1 cellular context compared by ENCODE assay signal in the genomic region with DNA sequence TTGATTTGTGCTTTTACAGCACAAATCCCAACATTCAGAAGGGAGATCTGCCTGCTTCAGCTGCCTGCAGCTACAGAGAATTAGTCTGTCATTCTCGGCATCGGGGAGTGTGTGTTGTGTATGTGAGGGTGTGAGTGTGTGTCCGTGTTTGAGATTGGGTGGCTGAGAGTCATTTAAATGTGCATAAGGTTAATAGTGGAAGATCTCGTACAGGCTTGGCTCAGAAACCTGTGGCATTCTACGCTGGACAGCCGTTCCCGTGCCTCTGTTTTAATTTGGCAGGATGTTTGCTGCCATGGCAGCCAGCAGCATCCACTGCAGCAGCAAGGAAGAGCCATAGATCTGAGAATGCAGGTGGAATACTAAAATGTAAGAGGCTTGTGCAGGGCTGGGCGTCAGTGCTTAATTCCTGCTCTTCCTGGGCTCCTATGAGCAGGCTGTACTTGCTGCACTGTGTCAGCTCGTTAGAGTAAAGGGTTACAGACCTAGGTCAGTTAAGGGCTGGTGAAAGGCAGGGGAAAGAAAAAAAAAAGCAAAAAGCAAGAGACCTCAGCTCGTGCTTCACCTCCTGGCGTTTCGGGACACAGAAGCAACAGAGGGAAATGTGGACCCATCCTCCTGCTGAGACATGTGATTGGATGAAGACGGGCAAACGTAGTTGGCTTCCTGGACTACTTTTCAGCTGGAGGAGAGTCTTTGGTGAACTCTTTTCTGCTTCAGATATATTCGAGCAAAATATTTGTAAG.
TF ChIP-seq lines count a peak whose summit lies in the region.

No MANE protein-coding gene starts in this region.

TF ChIP-seq in GM23338, 12 proteins besides CTCF, POLR2A, EP300 and RAD21 (continued from another document):
- TF ChIP-seq, protein P1, sequence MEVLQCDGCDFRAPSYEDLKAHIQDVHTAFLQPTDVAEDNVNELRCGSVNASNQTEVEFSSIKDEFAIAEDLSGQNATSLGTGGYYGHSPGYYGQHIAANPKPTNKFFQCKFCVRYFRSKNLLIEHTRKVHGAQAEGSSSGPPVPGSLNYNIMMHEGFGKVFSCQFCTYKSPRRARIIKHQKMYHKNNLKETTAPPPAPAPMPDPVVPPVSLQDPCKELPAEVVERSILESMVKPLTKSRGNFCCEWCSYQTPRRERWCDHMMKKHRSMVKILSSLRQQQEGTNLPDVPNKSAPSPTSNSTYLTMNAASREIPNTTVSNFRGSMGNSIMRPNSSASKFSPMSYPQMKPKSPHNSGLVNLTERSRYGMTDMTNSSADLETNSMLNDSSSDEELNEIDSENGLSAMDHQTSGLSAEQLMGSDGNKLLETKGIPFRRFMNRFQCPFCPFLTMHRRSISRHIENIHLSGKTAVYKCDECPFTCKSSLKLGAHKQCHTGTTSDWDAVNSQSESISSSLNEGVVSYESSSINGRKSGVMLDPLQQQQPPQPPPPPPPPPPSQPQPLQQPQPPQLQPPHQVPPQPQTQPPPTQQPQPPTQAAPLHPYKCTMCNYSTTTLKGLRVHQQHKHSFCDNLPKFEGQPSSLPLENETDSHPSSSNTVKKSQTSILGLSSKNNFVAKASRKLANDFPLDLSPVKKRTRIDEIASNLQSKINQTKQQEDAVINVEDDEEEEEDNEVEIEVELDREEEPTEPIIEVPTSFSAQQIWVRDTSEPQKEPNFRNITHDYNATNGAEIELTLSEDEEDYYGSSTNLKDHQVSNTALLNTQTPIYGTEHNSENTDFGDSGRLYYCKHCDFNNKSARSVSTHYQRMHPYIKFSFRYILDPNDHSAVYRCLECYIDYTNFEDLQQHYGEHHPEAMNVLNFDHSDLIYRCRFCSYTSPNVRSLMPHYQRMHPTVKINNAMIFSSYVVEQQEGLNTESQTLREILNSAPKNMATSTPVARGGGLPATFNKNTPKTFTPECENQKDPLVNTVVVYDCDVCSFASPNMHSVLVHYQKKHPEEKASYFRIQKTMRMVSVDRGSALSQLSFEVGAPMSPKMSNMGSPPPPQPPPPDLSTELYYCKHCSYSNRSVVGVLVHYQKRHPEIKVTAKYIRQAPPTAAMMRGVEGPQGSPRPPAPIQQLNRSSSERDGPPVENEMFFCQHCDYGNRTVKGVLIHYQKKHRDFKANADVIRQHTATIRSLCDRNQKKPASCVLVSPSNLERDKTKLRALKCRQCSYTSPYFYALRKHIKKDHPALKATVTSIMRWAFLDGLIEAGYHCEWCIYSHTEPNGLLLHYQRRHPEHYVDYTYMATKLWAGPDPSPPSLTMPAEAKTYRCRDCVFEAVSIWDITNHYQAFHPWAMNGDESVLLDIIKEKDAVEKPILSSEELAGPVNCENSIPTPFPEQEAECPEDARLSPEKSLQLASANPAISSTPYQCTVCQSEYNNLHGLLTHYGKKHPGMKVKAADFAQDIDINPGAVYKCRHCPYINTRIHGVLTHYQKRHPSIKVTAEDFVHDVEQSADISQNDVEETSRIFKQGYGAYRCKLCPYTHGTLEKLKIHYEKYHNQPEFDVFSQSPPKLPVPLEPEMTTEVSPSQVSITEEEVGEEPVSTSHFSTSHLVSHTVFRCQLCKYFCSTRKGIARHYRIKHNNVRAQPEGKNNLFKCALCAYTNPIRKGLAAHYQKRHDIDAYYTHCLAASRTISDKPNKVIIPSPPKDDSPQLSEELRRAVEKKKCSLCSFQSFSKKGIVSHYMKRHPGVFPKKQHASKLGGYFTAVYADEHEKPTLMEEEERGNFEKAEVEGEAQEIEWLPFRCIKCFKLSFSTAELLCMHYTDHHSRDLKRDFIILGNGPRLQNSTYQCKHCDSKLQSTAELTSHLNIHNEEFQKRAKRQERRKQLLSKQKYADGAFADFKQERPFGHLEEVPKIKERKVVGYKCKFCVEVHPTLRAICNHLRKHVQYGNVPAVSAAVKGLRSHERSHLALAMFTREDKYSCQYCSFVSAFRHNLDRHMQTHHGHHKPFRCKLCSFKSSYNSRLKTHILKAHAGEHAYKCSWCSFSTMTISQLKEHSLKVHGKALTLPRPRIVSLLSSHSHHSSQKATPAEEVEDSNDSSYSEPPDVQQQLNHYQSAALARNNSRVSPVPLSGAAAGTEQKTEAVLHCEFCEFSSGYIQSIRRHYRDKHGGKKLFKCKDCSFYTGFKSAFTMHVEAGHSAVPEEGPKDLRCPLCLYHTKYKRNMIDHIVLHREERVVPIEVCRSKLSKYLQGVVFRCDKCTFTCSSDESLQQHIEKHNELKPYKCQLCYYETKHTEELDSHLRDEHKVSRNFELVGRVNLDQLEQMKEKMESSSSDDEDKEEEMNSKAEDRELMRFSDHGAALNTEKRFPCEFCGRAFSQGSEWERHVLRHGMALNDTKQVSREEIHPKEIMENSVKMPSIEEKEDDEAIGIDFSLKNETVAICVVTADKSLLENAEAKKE (CRISPR knock-in tag; IDR thresholded peaks at IDR 0.05): no peak
- TF ChIP-seq POLR2AphosphoS5 (IDR thresholded peaks at IDR 0.05; ENCODE audit: low read depth): no peak
- no peak for TF ChIP-seq STAT1 (IDR thresholded peaks at IDR 0.05; ENCODE audit: unreplicated experiment)
